In the genomic region with DNA sequence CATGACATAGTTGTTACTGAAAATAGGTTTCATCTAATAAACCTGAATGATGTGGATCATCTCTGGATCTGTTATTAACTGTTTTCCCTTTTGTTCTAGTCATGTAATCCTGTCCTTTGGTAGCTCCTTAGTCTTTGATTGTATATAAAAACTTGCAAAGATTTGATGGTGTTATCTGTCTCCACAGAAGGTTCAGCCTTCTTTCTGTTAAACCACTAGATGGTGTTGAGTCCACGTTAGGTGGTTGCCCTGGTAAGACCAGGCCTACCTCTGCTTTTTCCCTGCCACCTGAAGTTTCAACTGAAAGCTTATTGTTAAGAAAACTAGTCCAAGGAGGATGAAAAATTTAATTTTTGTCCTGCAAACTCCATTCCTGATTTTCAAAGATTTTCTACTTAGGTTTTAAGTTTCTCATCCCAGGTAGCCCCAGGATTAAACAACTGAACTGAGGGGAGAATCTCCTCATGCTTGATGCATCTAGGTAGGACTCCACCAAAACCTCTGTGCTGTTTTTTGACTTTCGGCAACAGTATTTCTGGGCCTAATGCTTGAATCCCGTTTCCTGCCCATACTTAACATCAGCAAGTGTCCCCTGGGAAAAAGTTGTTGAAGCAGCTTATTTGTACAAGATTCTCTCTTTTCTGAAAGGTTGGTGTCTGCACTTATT, we compare ENCODE assay signal across 8 cellular contexts.
DNase-seq lines count a peak whose midpoint lies in the region; ATAC-seq, FAIRE-seq and TF ChIP-seq lines count a peak whose summit lies in the region.

No MANE protein-coding gene starts in this region.

- H3K27me3 ChIP-seq in brain microvascular endothelial cell (replicated peaks) (no peaks in the 10 kb centered on the region), stomach (no peaks in the 10 kb centered on the region)

- CTCF ChIA-PET in Calu3 (lab: Charles Lee): interaction anchor here (0.5 to 1.1 kb wide), 4 partner anchors 73 to 355 kb away, joined by 4 to 8 read pairs (median 4); no protein-coding TSS in a partner anchor

- H3K27ac ChIP-seq in brain microvascular endothelial cell: no peak overlapping the region
- no peak overlapping the region for H3K27ac ChIP-seq in stomach

- no peaks in the 10 kb centered on the region for H3K9me3 Mint-ChIP-seq in Calu3 (ENCODE audit: low read depth, unreplicated experiment)

- ATAC-seq in left colon (peak; percentile 68), HG02973 (IDR thresholded peaks at IDR 0.05; ENCODE audit: unreplicated experiment) (no peak), HG02884 (IDR thresholded peaks at IDR 0.05; ENCODE audit: unreplicated experiment) (no peak)

- no peaks in the 10 kb centered on the region for H3K27me3 Mint-ChIP-seq in Calu3 (ENCODE audit: unreplicated experiment)

- in situ Hi-C loops in brain microvascular endothelial cell (cut with HindIII; ENCODE audit: low pct_ligation_motif_present, low sequenced_read_pairs): no loop called here

- peaks cover 8% of the 10 kb centered on the region for H3K36me3 Mint-ChIP-seq in Calu3 (ENCODE audit: insufficient read depth, unreplicated experiment)

- no peak for TF ChIP-seq EP300 in stomach (IDR thresholded peaks at IDR 0.05)

- peaks cover 0 to under 1% (median under 1%) of the 10 kb centered on the region in 4 donors for H3K9me3 ChIP-seq in stomach

- intact Hi-C loops in Calu3 (cut with micrococcal nuclease; ENCODE audit: unreplicated experiment): loop anchor here (5.0 to 10.0 kb wide), 2 partner anchors 72 to 99 kb away; no protein-coding TSS in a partner anchor
- intact Hi-C loops in left colon (cut with DNase I, micrococcal nuclease): no loop called here
- intact Hi-C loops in stomach (cut with DNase I; ENCODE audit: low total_unique reads): loop anchor here (10.0 kb wide), 1 partner anchor 79 kb away; no protein-coding TSS in a partner anchor

- WGBS in stomach, 5 donors: 59 to 66% (median 62%) methylated on average over 3 of the region's 3 CpGs

- H3K4me1 ChIP-seq in stomach: peaks cover 0 to 12% (median 0%) of the 10 kb centered on the region in 4 donors

- no peak overlapping the region for H3K4me3 ChIP-seq in brain microvascular endothelial cell (ENCODE audit: low read depth, low read length)
- H3K4me3 ChIP-seq in stomach: no peak overlapping the region

- H3K4me3 Mint-ChIP-seq in Calu3 (ENCODE audit: low read depth, unreplicated experiment): no peak overlapping the region

- BruUV-seq in Calu3 (replicated peaks; lab: Mats Ljungman, UMichigan): no TSS peak

- peak; percentile 12 for DNase-seq in Calu3
- DNase-seq in HTR-8/SVneo (ENCODE audit: insufficient read length, low spot score): peak; percentile 21
- peak; percentile 20 for DNase-seq in brain microvascular endothelial cell
- DNase-seq in left colon: no peak
- no peak for DNase-seq in cerebellar nuclear complex (lab: John Stamatoyannopoulos, UW)
- no peak for DNase-seq in stomach

- TF ChIP-seq CTCF in Calu3 (IDR thresholded peaks at IDR 0.05; ENCODE audit: unreplicated experiment): no peak
- TF ChIP-seq CTCF in brain microvascular endothelial cell (IDR thresholded peaks at IDR 0.05; ENCODE audit: low read depth, low read length, missing control alignments): peak; percentile 51
- TF ChIP-seq CTCF in stomach (IDR thresholded peaks at IDR 0.05): peak in 2 of 7 experiments; percentile 17 to 39

- H3K36me3 ChIP-seq in brain microvascular endothelial cell (replicated peaks) (no peaks in the 10 kb centered on the region), stomach (peaks cover 0 to 10% (median 4%) of the 10 kb centered on the region in 4 donors)

- no peak for TF ChIP-seq POLR2A in stomach (IDR thresholded peaks at IDR 0.05)

- H3K4me1 Mint-ChIP-seq in Calu3 (ENCODE audit: low read depth, unreplicated experiment): no peaks in the 10 kb centered on the region

- peak overlapping the region; percentile 30 for H3K27ac Mint-ChIP-seq in Calu3 (ENCODE audit: unreplicated experiment)

- peak; percentile 31 for FAIRE-seq in HTR-8/SVneo (lab: Jason Lieb, UNC)

Comparison
In these comparisons a context has a peak if more than half of its experiments do, and no peak if none do; other contexts are left out.
1. DNase-seq: peak in Calu3 (single experiment), HTR-8/SVneo (single experiment) and brain microvascular endothelial cell (single experiment); none in left colon (0 of 2), cerebellar nuclear complex (0 of 2) and stomach (single experiment).
2. intact Hi-C loops: an anchor here in Calu3 (5.0 to 10.0 kb wide) and stomach (10.0 kb wide); none called in left colon.